ENCODE assay signal across 1 cellular context in genomic region chr7:28069788-28070187, GRCh38.
TF ChIP-seq lines count a peak whose summit lies in the region.

No MANE protein-coding gene starts in this region.

TF ChIP-seq in GM23338, 12 proteins besides CTCF, POLR2A, EP300 and RAD21 (continued from another document):
- TF ChIP-seq, protein P1, sequence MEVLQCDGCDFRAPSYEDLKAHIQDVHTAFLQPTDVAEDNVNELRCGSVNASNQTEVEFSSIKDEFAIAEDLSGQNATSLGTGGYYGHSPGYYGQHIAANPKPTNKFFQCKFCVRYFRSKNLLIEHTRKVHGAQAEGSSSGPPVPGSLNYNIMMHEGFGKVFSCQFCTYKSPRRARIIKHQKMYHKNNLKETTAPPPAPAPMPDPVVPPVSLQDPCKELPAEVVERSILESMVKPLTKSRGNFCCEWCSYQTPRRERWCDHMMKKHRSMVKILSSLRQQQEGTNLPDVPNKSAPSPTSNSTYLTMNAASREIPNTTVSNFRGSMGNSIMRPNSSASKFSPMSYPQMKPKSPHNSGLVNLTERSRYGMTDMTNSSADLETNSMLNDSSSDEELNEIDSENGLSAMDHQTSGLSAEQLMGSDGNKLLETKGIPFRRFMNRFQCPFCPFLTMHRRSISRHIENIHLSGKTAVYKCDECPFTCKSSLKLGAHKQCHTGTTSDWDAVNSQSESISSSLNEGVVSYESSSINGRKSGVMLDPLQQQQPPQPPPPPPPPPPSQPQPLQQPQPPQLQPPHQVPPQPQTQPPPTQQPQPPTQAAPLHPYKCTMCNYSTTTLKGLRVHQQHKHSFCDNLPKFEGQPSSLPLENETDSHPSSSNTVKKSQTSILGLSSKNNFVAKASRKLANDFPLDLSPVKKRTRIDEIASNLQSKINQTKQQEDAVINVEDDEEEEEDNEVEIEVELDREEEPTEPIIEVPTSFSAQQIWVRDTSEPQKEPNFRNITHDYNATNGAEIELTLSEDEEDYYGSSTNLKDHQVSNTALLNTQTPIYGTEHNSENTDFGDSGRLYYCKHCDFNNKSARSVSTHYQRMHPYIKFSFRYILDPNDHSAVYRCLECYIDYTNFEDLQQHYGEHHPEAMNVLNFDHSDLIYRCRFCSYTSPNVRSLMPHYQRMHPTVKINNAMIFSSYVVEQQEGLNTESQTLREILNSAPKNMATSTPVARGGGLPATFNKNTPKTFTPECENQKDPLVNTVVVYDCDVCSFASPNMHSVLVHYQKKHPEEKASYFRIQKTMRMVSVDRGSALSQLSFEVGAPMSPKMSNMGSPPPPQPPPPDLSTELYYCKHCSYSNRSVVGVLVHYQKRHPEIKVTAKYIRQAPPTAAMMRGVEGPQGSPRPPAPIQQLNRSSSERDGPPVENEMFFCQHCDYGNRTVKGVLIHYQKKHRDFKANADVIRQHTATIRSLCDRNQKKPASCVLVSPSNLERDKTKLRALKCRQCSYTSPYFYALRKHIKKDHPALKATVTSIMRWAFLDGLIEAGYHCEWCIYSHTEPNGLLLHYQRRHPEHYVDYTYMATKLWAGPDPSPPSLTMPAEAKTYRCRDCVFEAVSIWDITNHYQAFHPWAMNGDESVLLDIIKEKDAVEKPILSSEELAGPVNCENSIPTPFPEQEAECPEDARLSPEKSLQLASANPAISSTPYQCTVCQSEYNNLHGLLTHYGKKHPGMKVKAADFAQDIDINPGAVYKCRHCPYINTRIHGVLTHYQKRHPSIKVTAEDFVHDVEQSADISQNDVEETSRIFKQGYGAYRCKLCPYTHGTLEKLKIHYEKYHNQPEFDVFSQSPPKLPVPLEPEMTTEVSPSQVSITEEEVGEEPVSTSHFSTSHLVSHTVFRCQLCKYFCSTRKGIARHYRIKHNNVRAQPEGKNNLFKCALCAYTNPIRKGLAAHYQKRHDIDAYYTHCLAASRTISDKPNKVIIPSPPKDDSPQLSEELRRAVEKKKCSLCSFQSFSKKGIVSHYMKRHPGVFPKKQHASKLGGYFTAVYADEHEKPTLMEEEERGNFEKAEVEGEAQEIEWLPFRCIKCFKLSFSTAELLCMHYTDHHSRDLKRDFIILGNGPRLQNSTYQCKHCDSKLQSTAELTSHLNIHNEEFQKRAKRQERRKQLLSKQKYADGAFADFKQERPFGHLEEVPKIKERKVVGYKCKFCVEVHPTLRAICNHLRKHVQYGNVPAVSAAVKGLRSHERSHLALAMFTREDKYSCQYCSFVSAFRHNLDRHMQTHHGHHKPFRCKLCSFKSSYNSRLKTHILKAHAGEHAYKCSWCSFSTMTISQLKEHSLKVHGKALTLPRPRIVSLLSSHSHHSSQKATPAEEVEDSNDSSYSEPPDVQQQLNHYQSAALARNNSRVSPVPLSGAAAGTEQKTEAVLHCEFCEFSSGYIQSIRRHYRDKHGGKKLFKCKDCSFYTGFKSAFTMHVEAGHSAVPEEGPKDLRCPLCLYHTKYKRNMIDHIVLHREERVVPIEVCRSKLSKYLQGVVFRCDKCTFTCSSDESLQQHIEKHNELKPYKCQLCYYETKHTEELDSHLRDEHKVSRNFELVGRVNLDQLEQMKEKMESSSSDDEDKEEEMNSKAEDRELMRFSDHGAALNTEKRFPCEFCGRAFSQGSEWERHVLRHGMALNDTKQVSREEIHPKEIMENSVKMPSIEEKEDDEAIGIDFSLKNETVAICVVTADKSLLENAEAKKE (CRISPR knock-in tag; IDR thresholded peaks at IDR 0.05), result no peak
- TF ChIP-seq ETS1 (IDR thresholded peaks at IDR 0.05), result no peak
- no peak for TF ChIP-seq JUNB (IDR thresholded peaks at IDR 0.05; ENCODE audit: unreplicated experiment)
- no peak for TF ChIP-seq CREB1 (CRISPR knock-in tag; IDR thresholded peaks at IDR 0.05; ENCODE audit: low read depth)
- no peak for TF ChIP-seq STAT1 (IDR thresholded peaks at IDR 0.05; ENCODE audit: unreplicated experiment)
- TF ChIP-seq ZNF331 (CRISPR knock-in tag; IDR thresholded peaks at IDR 0.05; ENCODE audit: low read depth), result no peak
- no peak for TF ChIP-seq EZH2phosphoT487 (IDR thresholded peaks at IDR 0.05; ENCODE audit: unreplicated experiment)
- no peak for TF ChIP-seq ZNF114 (CRISPR knock-in tag; IDR thresholded peaks at IDR 0.05)
TF ChIP-seq in GM23338: peak in this region for 0.
